In genomic region chr7:100888988-100889760, GRCh38 we compare ENCODE assay signal across 8 cellular contexts. TPM values are rescaled to one million over a fixed set of nuclear protein-coding genes. Genes with fewer than 3 reads are reported as not detected.
DNase-seq lines count a peak whose midpoint lies in the region; ATAC-seq lines count a peak whose summit lies in the region.

Gene UFSP1 (minus strand): TSS chr7:100889715. CDS start chr7:100889271, 444 bp downstream.

- peaks cover 32% of the 10 kb centered on the region for H3K4me1 Mint-ChIP-seq in T-helper 2 cell treated with Interferon-gamma antibody and Interleukin-4, amounts not matched to agents 5 μg/mL and 100 μg/mL, for 36 hours (ENCODE audit: low read depth)

- H3K27me3 Mint-ChIP-seq in T-helper 2 cell treated with Interferon-gamma antibody and Interleukin-4, amounts not matched to agents 5 μg/mL and 100 μg/mL, for 36 hours (ENCODE audit: low read depth) = peaks cover 33% of the 10 kb centered on the region

- peak within 1 kb of the TSS; percentile 94 for H3K27ac Mint-ChIP-seq in T-helper 2 cell treated with Interferon-gamma antibody and Interleukin-4, amounts not matched to agents 5 μg/mL and 100 μg/mL, for 36 hours

- peaks cover 21 to 40% of the 10 kb centered on the region in 2 donors for H3K36me3 ChIP-seq in esophagus (ENCODE audit: control insufficient read depth in 2 of 2, insufficient read depth in 2 of 2, low read length in 1 of 2)
- H3K36me3 ChIP-seq in neuron (ENCODE audit: insufficient read depth, low read length) = peaks cover 46% of the 10 kb centered on the region

- H3K9me3 ChIP-seq in esophagus (ENCODE audit: control insufficient read depth in 2 of 2, insufficient read depth in 1 of 2, low read depth in 1 of 2, low read length in 1 of 2) (no peaks in the 10 kb centered on the region), neuron (ENCODE audit: low read length) (no peaks in the 10 kb centered on the region)

- ATAC-seq in HG02798 (IDR thresholded peaks at IDR 0.05; ENCODE audit: poor library complexity, unreplicated experiment) = peak; percentile 33

- DNase-seq in T-helper 2 cell treated with Interferon-gamma antibody and Interleukin-4, amounts not matched to agents 5 μg/mL and 100 μg/mL, for 36 hours (ENCODE audit: low spot score) = no peak
- no peak for DNase-seq in T-helper 2 cell
- DNase-seq in SHP77 treated with DMSO at 0.1 percent for 48 hours (lab: John Stamatoyannopoulos, UW) = peak; percentile 47
- no peak for DNase-seq in activated gamma-delta T cell treated with Interleukin-2 at 50 U/mL for 16 hours
- DNase-seq in NCI-H1105 treated with DMSO at 0.1 percent for 48 hours (lab: John Stamatoyannopoulos, UW) = no peak

- H3K4me3 ChIP-seq in esophagus (ENCODE audit: low read depth in 1 of 2, low read length in 2 of 2) (peak within 1 kb of the TSS; percentile 57 to 78), neuron (ENCODE audit: low read length) (peak within 1 kb of the TSS; percentile 70)

- H3K4me3 Mint-ChIP-seq in T-helper 2 cell treated with Interferon-gamma antibody and Interleukin-4, amounts not matched to agents 5 μg/mL and 100 μg/mL, for 36 hours = peak within 1 kb of the TSS; percentile 88

- H3K9me3 Mint-ChIP-seq in T-helper 2 cell treated with Interferon-gamma antibody and Interleukin-4, amounts not matched to agents 5 μg/mL and 100 μg/mL, for 36 hours = no peaks in the 10 kb centered on the region

- H3K4me1 ChIP-seq in esophagus (ENCODE audit: control insufficient read depth in 2 of 2, insufficient read depth in 2 of 2, low read length in 1 of 2) (peaks cover 0 to 22% of the 10 kb centered on the region in 2 donors), neuron (ENCODE audit: insufficient read depth, low read length) (peaks cover 33% of the 10 kb centered on the region)

- peak within 1 kb of the TSS; percentile 66 for H2AFZ ChIP-seq in neuron (ENCODE audit: low read depth, low read length)

- H3K27me3 ChIP-seq in esophagus (ENCODE audit: control insufficient read depth in 1 of 2, insufficient read depth in 2 of 2, low read length in 2 of 2) (no peaks in the 10 kb centered on the region), neuron (ENCODE audit: insufficient read depth, low read length) (no peaks in the 10 kb centered on the region)

- WGBS in esophagus, 2 donors = 3% methylated on average over 66 to 72 of the region's 73 CpGs

- H3K27ac ChIP-seq in esophagus (ENCODE audit: low read depth in 2 of 2, low read length in 1 of 2) = peak within 1 kb of the TSS; percentile 96 to 99

- peaks cover 45% of the 10 kb centered on the region for H3K36me3 Mint-ChIP-seq in T-helper 2 cell treated with Interferon-gamma antibody and Interleukin-4, amounts not matched to agents 5 μg/mL and 100 μg/mL, for 36 hours (ENCODE audit: low read depth)

RNA-seq across cellular contexts. Expression of gene UFSP1, which starts in this region (rescaled TPM):
- polyA plus RNA-seq in esophagus = 1 to 10 TPM; 3.8 to 3.9 TPM
